Comparison of ENCODE assay signal across 20 cellular contexts in genomic region chr3:161999846-162000245, GRCh38.
A peak's percentile ranks its signal among the peaks of the same experiment; 100 is the strongest.
DNase-seq lines count a peak whose midpoint lies in the region; ATAC-seq, FAIRE-seq and TF ChIP-seq lines count a peak whose summit lies in the region.
"Had no signal": no experiment of that assay in that cellular context is flagged by ENCODE, and none has a peak within 500 bp of the region (broad histone marks: within the 10 kb centered on the region; RNA-seq: fewer than 3 reads in every experiment).

No MANE protein-coding gene starts in this region.

- intact Hi-C loops in HCT116 (cut with micrococcal nuclease), result no loop called here
- intact Hi-C loops in K562 (cut with micrococcal nuclease), result no loop called here

- H3K9ac ChIP-seq in HCT116 (ENCODE audit: low read length) (no peak overlapping the region), K562 (ENCODE audit: insufficient read depth in 1 of 2, low read depth in 2 of 2, low read length in 2 of 2) (no peak overlapping the region)
- H3K9ac ChIP-seq: BLaER1 treated with 17β-estradiol and CSF1 and Interleukin-3, amounts not matched to agents 10 nM and 100 nM had no signal

- ATAC-seq in HCT116 (no peak), K562 (no peak), HG02623 (IDR thresholded peaks at IDR 0.05; ENCODE audit: unreplicated experiment) (no peak), HG03280 (IDR thresholded peaks at IDR 0.05; ENCODE audit: unreplicated experiment) (no peak)
- ATAC-seq: A549; CD8-positive, alpha-beta T cell had no signal

- BruUV-seq in HCT116 (replicated peaks; lab: Mats Ljungman, UMichigan), result no TSS peak
- no TSS peak for BruUV-seq in K562 (replicated peaks; lab: Mats Ljungman, UMichigan)

- RAD21 ChIA-PET in HCT116 (lab: Charles Lee; ENCODE audit: low non-redundant PET in 1 of 2, low total read pairs in 2 of 2, uncharacterized antibody in 2 of 2, unreplicated experiment in 2 of 2), result no interaction called here

- CTCF ChIA-PET in HCT116 (lab: Charles Lee) (no interaction called here), K562 (lab: Yijun Ruan, JAX; ENCODE audit: low intra/inter-chr PET ratio) (no interaction called here)

- POLR2A ChIA-PET in HCT116 (lab: Charles Lee), result no interaction called here
- POLR2A ChIA-PET in K562 (lab: Yijun Ruan, JAX), result no interaction called here

- peaks cover 0 to 4% of the 10 kb centered on the region in 2 experiments; a peak in 2 of 4 replicates for H3K9me3 ChIP-seq in HCT116 (ENCODE audit: control insufficient read depth in 1 of 2, insufficient read depth in 1 of 2, low read depth in 1 of 2, low read length in 2 of 2)
- 0 out of 2 replicates have a peak, but pooled peaks cover 2% of the 10 kb centered on the region for H3K9me3 ChIP-seq in K562 (replicated peaks; ENCODE audit: control insufficient read depth, insufficient read depth, low read depth, low read length)

- H2AFZ ChIP-seq in HCT116 (ENCODE audit: low read depth, low read length, poor library complexity, severe bottlenecking) (no peak overlapping the region), K562 (ENCODE audit: low read depth, low read length) (no peak overlapping the region)

- H3K4me2 ChIP-seq in HCT116 (ENCODE audit: low read length) (no peak overlapping the region), K562 (ENCODE audit: insufficient read depth, low read length) (no peak overlapping the region)
- H3K4me2 ChIP-seq: A549; BLaER1 treated with 17β-estradiol and CSF1 and Interleukin-3, amounts not matched to agents 10 nM and 100 nM had no signal

- H3K27ac ChIP-seq in HCT116 (ENCODE audit: low read depth, low read length) (no peak overlapping the region), K562 (ENCODE audit: extremely low read depth, low read depth, low read length) (no peak overlapping the region)
- H3K27ac ChIP-seq: 22Rv1; A549; BLaER1 treated with 17β-estradiol and CSF1 and Interleukin-3, amounts not matched to agents 10 nM and 100 nM; C4-2B had no signal

- H3K79me2 ChIP-seq in HCT116 (ENCODE audit: insufficient read depth, low read length), result no peaks in the 10 kb centered on the region
- no peaks in the 10 kb centered on the region for H3K79me2 ChIP-seq in K562 (ENCODE audit: control insufficient read depth, insufficient read depth, low read length)

- TF ChIP-seq RAD21 in HCT116 (IDR thresholded peaks at IDR 0.05; ENCODE audit: low read depth), result no peak
- TF ChIP-seq RAD21 in K562 (CRISPR knock-in tag; conservative IDR thresholded peaks at IDR 0.05 in 1 of 2, IDR thresholded peaks at IDR 0.05 in 1 of 2), result no peak

- H3K36me3 ChIP-seq in HCT116 (ENCODE audit: control insufficient read depth in 1 of 2, insufficient read depth in 2 of 2, low read length in 2 of 2), result no peaks in the 10 kb centered on the region
- no peaks in the 10 kb centered on the region for H3K36me3 ChIP-seq in K562 (ENCODE audit: control insufficient read depth, insufficient read depth, low read length)
- H3K36me3 ChIP-seq: BLaER1 treated with 17β-estradiol and CSF1 and Interleukin-3, amounts not matched to agents 10 nM and 100 nM had no signal

- H4K20me1 ChIP-seq in HCT116 (ENCODE audit: insufficient read depth) (no peaks in the 10 kb centered on the region), K562 (replicated peaks; ENCODE audit: control insufficient read depth, insufficient read depth, low read length) (no peaks in the 10 kb centered on the region)
- H4K20me1 ChIP-seq: BLaER1 treated with 17β-estradiol and CSF1 and Interleukin-3, amounts not matched to agents 10 nM and 100 nM had no signal

- H3K4me1 ChIP-seq in HCT116 (ENCODE audit: control insufficient read depth in 1 of 2, insufficient read depth in 2 of 2, low read length in 2 of 2) (no peaks in the 10 kb centered on the region), K562 (replicated peaks in 1 of 2; ENCODE audit: control insufficient read depth in 2 of 2, insufficient read depth in 2 of 2, low read length in 2 of 2) (no peaks in the 10 kb centered on the region)
- H3K4me1 ChIP-seq: A549, Caco-2 had no signal

- no peak for FAIRE-seq in K562 (lab: Jason Lieb, UNC)
- FAIRE-seq: A549, D721Med, G401.6, GM12892, GM18507 had no signal

- TF ChIP-seq POLR2A in HCT116 (IDR thresholded peaks at IDR 0.05; ENCODE audit: borderline replicate concordance, extremely low read depth, insufficient read depth, insufficient read length), result no peak
- no peak for TF ChIP-seq POLR2A in K562 (conservative IDR thresholded peaks at IDR 0.05)

- H3K4me3 ChIP-seq in HCT116 (replicated peaks in 1 of 2; ENCODE audit: low read depth in 1 of 2, low read length in 2 of 2), result no peak overlapping the region
- no peak overlapping the region for H3K4me3 ChIP-seq in K562
- H3K4me3 ChIP-seq: A549; BLaER1 treated with 17β-estradiol and CSF1 and Interleukin-3, amounts not matched to agents 10 nM and 100 nM had no signal

- no peaks in the 10 kb centered on the region for H3K27me3 ChIP-seq in HCT116 (ENCODE audit: insufficient read depth, low read length)
- no peaks in the 10 kb centered on the region for H3K27me3 ChIP-seq in K562 (ENCODE audit: control insufficient read depth in 2 of 2, insufficient read depth in 2 of 2, low read length in 2 of 2)
- H3K27me3 ChIP-seq: BLaER1 treated with 17β-estradiol and CSF1 and Interleukin-3, amounts not matched to agents 10 nM and 100 nM had no signal

- no peak for TF ChIP-seq EP300 in K562 (IDR thresholded peaks at IDR 0.05; ENCODE audit: low read length)

- H3K9me1 ChIP-seq in K562 (ENCODE audit: control insufficient read depth, insufficient read depth, low read length), result no peaks in the 10 kb centered on the region

- TF ChIP-seq CTCF in HCT116 (IDR thresholded peaks at IDR 0.05 in 2 of 3, conservative IDR thresholded peaks at IDR 0.05 in 1 of 3; ENCODE audit: borderline replicate concordance in 1 of 3, insufficient read depth in 1 of 3, low read depth in 2 of 3, low read length in 2 of 3), result no peak
- no peak for TF ChIP-seq CTCF in K562 (IDR thresholded peaks at IDR 0.05 in 2 of 3, conservative IDR thresholded peaks at IDR 0.05 in 1 of 3; ENCODE audit: insufficient read depth in 2 of 3, low read depth in 1 of 3, low read length in 3 of 3)

- in situ Hi-C loops in K562 (cut with MboI), result no loop called here

- DNase-seq in HCT116 (ENCODE audit: low read depth, low spot score), result no peak
- DNase-seq in amniotic epithelial cell (ENCODE audit: low read depth), result peak; percentile 15
- DNase-seq in K562 (ENCODE audit: extremely low read depth in 1 of 4, low spot score in 3 of 4), result no peak
- DNase-seq: AML-193; Caco-2; Calu3; CD4-positive, alpha-beta T cell; CD8-positive, alpha-beta T cell; DMS79 treated with DMSO at 0.1 percent for 48 hours; GF-D8 had no signal

- WGBS in K562 (ENCODE audit: insufficient coverage, low coverage, missing lambda C conversion rate), result 0% methylated on average over 2 of the region's 2 CpGs

- H3K9me2 ChIP-seq in HCT116 (ENCODE audit: insufficient read depth), result peaks cover 5% of the 10 kb centered on the region; the same call in 1 of the 2 replicates

TF ChIP-seq in HCT116, 20 proteins besides CTCF, POLR2A, EP300 and RAD21:
- TF ChIP-seq POLR2AphosphoS5 (IDR thresholded peaks at IDR 0.05; ENCODE audit: low read depth, low read length), result no peak
- peak; percentile 89 for TF ChIP-seq CBX3 (IDR thresholded peaks at IDR 0.05; ENCODE audit: low read depth)
- TF ChIP-seq CEBPB (IDR thresholded peaks at IDR 0.05; ENCODE audit: low read depth), result no peak

TF ChIP-seq in K562, 482 proteins besides CTCF, POLR2A, EP300 and RAD21:
- TF ChIP-seq CBX5 (IDR thresholded peaks at IDR 0.05; ENCODE audit: borderline replicate concordance, low read depth) (peak; percentile 61; the same call in 1 of the 2 replicates), MLLT1 (IDR thresholded peaks at IDR 0.05) (no peak)

Comparison
In these comparisons a context has a peak if more than half of its experiments do, and no peak if none do; other contexts are left out.
1. Of the 22 proteins assayed by ChIP-seq in both K562 and HCT116: peak only in K562: none; only in HCT116: CBX3; in both: none; in neither: 21.